In the genomic region with DNA sequence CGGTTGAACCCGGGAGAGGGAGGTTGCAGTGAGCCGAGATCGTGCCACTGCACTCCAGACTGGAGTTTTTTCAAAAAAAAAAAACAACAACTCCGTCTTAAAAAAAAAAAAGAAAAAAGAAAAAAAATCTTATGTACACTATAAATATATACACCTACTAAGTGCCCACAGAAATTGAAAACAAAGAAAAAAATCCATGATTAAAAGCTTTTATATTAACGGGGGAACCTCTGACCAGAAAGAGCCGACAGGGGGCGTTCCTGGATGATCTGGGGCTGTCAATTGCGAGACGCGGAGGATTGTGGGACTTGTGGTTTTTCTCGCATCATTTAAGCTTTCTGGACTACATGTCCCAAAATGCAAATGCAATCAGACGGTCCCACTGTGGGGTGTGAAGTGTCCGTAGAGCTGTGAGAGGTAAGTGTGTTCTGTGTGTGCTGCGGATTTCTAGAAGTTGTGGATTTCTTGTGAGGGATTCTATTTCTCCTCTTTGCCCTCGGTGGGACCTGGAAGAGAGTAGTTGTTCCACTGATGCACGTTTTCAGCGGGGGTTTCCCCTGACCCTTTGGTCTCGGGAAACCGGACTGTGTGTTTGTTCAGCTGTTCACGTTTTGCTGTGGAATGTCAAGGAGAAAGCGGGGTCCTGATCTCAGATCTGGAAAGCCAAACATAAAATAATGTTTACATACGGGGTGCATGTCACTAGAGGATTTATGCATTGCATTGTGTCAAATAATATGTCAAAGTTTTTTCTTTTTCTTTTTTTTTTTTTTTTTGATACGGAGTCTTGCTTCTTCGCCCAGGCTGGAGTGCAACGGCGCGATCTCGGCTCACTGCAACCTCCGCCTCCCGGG, we compare ENCODE assay signal across 8 cellular contexts. TPM values are rescaled to one million over a fixed set of nuclear protein-coding genes. Genes with fewer than 3 reads are reported as not detected.
DNase-seq lines count a peak whose midpoint lies in the region; ATAC-seq and TF ChIP-seq lines count a peak whose summit lies in the region.

A gene with protein sequence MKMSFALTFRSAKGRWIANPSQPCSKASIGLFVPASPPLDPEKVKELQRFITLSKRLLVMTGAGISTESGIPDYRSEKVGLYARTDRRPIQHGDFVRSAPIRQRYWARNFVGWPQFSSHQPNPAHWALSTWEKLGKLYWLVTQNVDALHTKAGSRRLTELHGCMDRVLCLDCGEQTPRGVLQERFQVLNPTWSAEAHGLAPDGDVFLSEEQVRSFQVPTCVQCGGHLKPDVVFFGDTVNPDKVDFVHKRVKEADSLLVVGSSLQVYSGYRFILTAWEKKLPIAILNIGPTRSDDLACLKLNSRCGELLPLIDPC (plus strand): TSS at position 360 of the 854 bp plus-strand sequence. CDS start 1,241 bp downstream, outside the sequence.

- H3K27me3 ChIP-seq in CD4-positive, alpha-beta T cell (ENCODE audit: control insufficient read depth, insufficient read depth, low read length): no peaks in the 10 kb centered on the region

- peak; percentile 99 for ATAC-seq in CD4-positive, alpha-beta T cell (ENCODE audit: poor library complexity)
- ATAC-seq in GM19438 (IDR thresholded peaks at IDR 0.05; ENCODE audit: low read depth, unreplicated experiment) (peak; percentile 93), HG03575 (IDR thresholded peaks at IDR 0.05; ENCODE audit: extremely low read depth, insufficient number of reproducible peaks, low FRiP score, unreplicated experiment) (peak; percentile 42)

- peak; percentile 78 for TF ChIP-seq CTCF in CD4-positive, alpha-beta T cell (IDR thresholded peaks at IDR 0.05)

- POLR2A ChIA-PET in CD4-positive, alpha-beta T cell (lab: Charles Lee): interaction anchor here (0.6 to 4.4 kb wide), 23 partner anchors 10 to 922 kb away, joined by 3 to 271 read pairs (median 3); a partner anchor contains a TSS
- POLR2A ChIA-PET in activated CD4-positive, alpha-beta memory T cell treated with anti-CD3 and anti-CD28 coated beads, Interleukin-2, amount 10 ng/mL, durations not matched to agents 7 days and 5 days (lab: Charles Lee): interaction anchor here (0.8 to 2.4 kb wide), 9 partner anchors 10 to 194 kb away, joined by 3 to 222 read pairs (median 4); a partner anchor contains a TSS

- DNase-seq in CD4-positive, alpha-beta T cell: peak; percentile 77 to 88 (median 85)
- peak; percentile 98 for DNase-seq in NCI-H82 (lab: John Stamatoyannopoulos, UW)
- DNase-seq in activated CD4-positive, alpha-beta memory T cell treated with anti-CD3 and anti-CD28 coated beads, Interleukin-2, amount 10 ng/mL, durations not matched to agents 7 days and 5 days: peak; percentile 92
- peak; percentile 83 for DNase-seq in effector CD8-positive, alpha-beta T cell (lab: John Stamatoyannopoulos, UW)
- DNase-seq in lung microvascular endothelial cell (ENCODE audit: low read depth in 2 of 2): peak; percentile 95 to 96
- DNase-seq in stimulated activated CD8-positive, alpha-beta memory T cell treated with anti-CD3 and anti-CD28 coated beads, Interleukin-12 subunit alpha, Interleukin-12 subunit beta, amount 100 ng/mL, for 1 hour (ENCODE audit: low read depth): peak; percentile 86

- no peaks in the 10 kb centered on the region for H3K27me3 Mint-ChIP-seq in CD4-positive, alpha-beta T cell
- no peaks in the 10 kb centered on the region for H3K27me3 Mint-ChIP-seq in activated CD4-positive, alpha-beta memory T cell treated with anti-CD3 and anti-CD28 coated beads, Interleukin-2, amount 10 ng/mL, durations not matched to agents 7 days and 5 days

- no peaks in the 10 kb centered on the region for H3K9me3 ChIP-seq in CD4-positive, alpha-beta T cell (ENCODE audit: control insufficient read depth, low read length)

- CTCF ChIA-PET in CD4-positive, alpha-beta T cell (lab: Charles Lee): interaction anchor here (0.5 to 2.3 kb wide), 31 partner anchors 10 to 1312 kb away, joined by 3 to 51 read pairs (median 4); a partner anchor contains a TSS
- CTCF ChIA-PET in activated CD4-positive, alpha-beta memory T cell treated with anti-CD3 and anti-CD28 coated beads, Interleukin-2, amount 10 ng/mL, durations not matched to agents 7 days and 5 days (lab: Charles Lee): interaction anchor here (0.6 to 2.9 kb wide), 29 partner anchors 11 to 1075 kb away, joined by 3 to 68 read pairs (median 4); a partner anchor contains a TSS

- H3K4me3 Mint-ChIP-seq in CD4-positive, alpha-beta T cell: peak within 1 kb of the TSS; percentile 97
- peak within 1 kb of the TSS; percentile 87 for H3K4me3 Mint-ChIP-seq in activated CD4-positive, alpha-beta memory T cell treated with anti-CD3 and anti-CD28 coated beads, Interleukin-2, amount 10 ng/mL, durations not matched to agents 7 days and 5 days

- H3K27ac ChIP-seq in CD4-positive, alpha-beta T cell (ENCODE audit: low read depth, low read length): peak within 1 kb of the TSS; percentile 60

- intact Hi-C loops in CD4-positive, alpha-beta T cell (cut with DNase I, micrococcal nuclease): loop anchor here (1.0 to 10.0 kb wide), 3 partner anchors 9 to 1773 kb away; a partner anchor contains a TSS

- peaks cover 5% of the 10 kb centered on the region for H3K36me3 Mint-ChIP-seq in CD4-positive, alpha-beta T cell (ENCODE audit: low read depth)
- no peaks in the 10 kb centered on the region for H3K36me3 Mint-ChIP-seq in activated CD4-positive, alpha-beta memory T cell treated with anti-CD3 and anti-CD28 coated beads, Interleukin-2, amount 10 ng/mL, durations not matched to agents 7 days and 5 days (ENCODE audit: low read depth)

- H3K9me3 Mint-ChIP-seq in CD4-positive, alpha-beta T cell: no peaks in the 10 kb centered on the region
- no peaks in the 10 kb centered on the region for H3K9me3 Mint-ChIP-seq in activated CD4-positive, alpha-beta memory T cell treated with anti-CD3 and anti-CD28 coated beads, Interleukin-2, amount 10 ng/mL, durations not matched to agents 7 days and 5 days

- peaks cover 11% of the 10 kb centered on the region for H3K4me1 Mint-ChIP-seq in CD4-positive, alpha-beta T cell (ENCODE audit: low read depth)
- peaks cover 9% of the 10 kb centered on the region for H3K4me1 Mint-ChIP-seq in activated CD4-positive, alpha-beta memory T cell treated with anti-CD3 and anti-CD28 coated beads, Interleukin-2, amount 10 ng/mL, durations not matched to agents 7 days and 5 days

- peak within 1 kb of the TSS; percentile 79 for H3K27ac Mint-ChIP-seq in CD4-positive, alpha-beta T cell
- H3K27ac Mint-ChIP-seq in activated CD4-positive, alpha-beta memory T cell treated with anti-CD3 and anti-CD28 coated beads, Interleukin-2, amount 10 ng/mL, durations not matched to agents 7 days and 5 days: peak within 1 kb of the TSS; percentile 59

RNA-seq across cellular contexts. Expression of the gene that starts here (rescaled TPM):
- under 1 TPM in 1 of 2 experiments, not detected in 1; 0.59 TPM for total RNA-seq in CD4-positive, alpha-beta T cell
- 1 to 10 TPM; 1.6 to 1.7 TPM for total RNA-seq in activated CD4-positive, alpha-beta memory T cell treated with anti-CD3 and anti-CD28 coated beads, Interleukin-2, amount 10 ng/mL, durations not matched to agents 7 days and 5 days
- total RNA-seq in lung microvascular endothelial cell: 0.87 and 3.2 TPM in 2 replicates

Comparison
In these comparisons a context has a peak if more than half of its experiments do, and no peak if none do; other contexts are left out.
1. Peak in every context shown above with its lines: DNase-seq, ATAC-seq and H3K27ac ChIP-seq.
2. Peak in DNase-seq, ATAC-seq and H3K27ac ChIP-seq in CD4-positive, alpha-beta T cell; RNA of the gene not detected or under 1 TPM.
3. ATAC-seq: peak in every context shown above with its lines; median percentile 99 in CD4-positive, alpha-beta T cell; 93 in GM19438; 42 in HG03575.